ENCODE assay signal across 1 cellular context in the genomic region with DNA sequence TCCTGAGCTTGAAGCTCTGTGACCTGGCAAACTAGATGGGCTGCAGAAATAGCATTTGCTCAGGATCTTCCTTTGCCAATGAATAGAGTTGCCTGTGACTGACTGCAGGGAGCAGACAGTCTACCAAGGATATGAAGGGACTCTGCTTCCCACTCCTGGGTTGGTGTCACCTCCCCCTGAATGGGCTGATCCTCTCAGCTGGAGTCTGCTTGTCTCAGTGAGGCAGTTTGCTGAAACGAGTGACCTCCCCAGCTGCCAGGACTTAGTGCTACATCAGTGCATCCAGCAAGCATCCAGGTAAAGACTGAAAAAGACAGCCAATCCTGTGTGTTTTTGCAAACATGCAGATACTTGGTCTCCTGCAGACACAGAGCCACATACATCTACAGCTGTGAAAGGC.
TF ChIP-seq lines count a peak whose summit lies in the region.

No MANE protein-coding gene starts in this region.

TF ChIP-seq in H1, 55 proteins besides CTCF, POLR2A, EP300 and RAD21:
- no peak for TF ChIP-seq TCF12 (IDR thresholded peaks at IDR 0.05; ENCODE audit: low read depth, low read length)
- TF ChIP-seq YY1 (IDR thresholded peaks at IDR 0.05; ENCODE audit: low read depth, low read length): no peak
- TF ChIP-seq CREB1 (IDR thresholded peaks at IDR 0.05): no peak
- no peak for TF ChIP-seq TBP (IDR thresholded peaks at IDR 0.05; ENCODE audit: low read depth, low read length)
- no peak for TF ChIP-seq KDM5A (IDR thresholded peaks at IDR 0.05; ENCODE audit: low read length)
